ENCODE assay signal across 18 cellular contexts in the genomic region with DNA sequence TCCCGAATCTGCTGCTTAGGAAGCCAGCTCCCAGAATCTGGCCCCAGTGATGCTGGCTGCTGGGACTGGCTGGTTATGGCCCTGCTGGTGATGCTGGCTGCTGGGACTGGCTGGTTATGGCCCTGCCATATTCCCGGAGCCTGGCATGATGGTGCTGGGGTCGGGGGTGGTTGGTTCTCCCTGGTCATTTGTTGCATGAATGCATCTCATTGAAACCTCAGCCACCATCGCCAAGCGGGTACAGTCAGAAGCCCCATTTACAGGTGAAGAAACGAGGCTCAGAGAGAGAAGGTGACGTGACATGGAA. TPM values are rescaled to one million over a fixed set of nuclear protein-coding genes. Genes with fewer than 3 reads are reported as not detected.
DNase-seq lines count a peak whose midpoint lies in the region; ATAC-seq and TF ChIP-seq lines count a peak whose summit lies in the region.
"Had no signal": no experiment of that assay in that cellular context is flagged by ENCODE, and none has a peak within 500 bp of the region (broad histone marks: within the 10 kb centered on the region; RNA-seq: fewer than 3 reads in every experiment).

No MANE protein-coding gene starts in this region.

- H3K36me3 Mint-ChIP-seq in neural progenitor cell, result peaks cover 4% of the 10 kb centered on the region
- H3K36me3 Mint-ChIP-seq: CD4-positive, CD25-positive, alpha-beta regulatory T cell had no signal

- H3K4me1 ChIP-seq in HEK293 (ENCODE audit: control insufficient read depth, insufficient read depth, low read length), result no peaks in the 10 kb centered on the region; the same call in 1 of the 2 replicates
- H3K4me1 ChIP-seq in neural progenitor cell, result peaks cover 6% of the 10 kb centered on the region

- TF ChIP-seq CTCF in HEK293 (tag by site-specific recombination; IDR thresholded peaks at IDR 0.05) (no peak), neural progenitor cell (IDR thresholded peaks at IDR 0.05) (no peak)

- H3K4me1 Mint-ChIP-seq in neural progenitor cell, result peaks cover 4% of the 10 kb centered on the region

- DNase-seq in islet precursor cell (peak; percentile 52), neural progenitor cell (ENCODE audit: low spot score) (no peak)
- DNase-seq in effector CD4-positive, alpha-beta T cell, result no peak
- DNase-seq: BE2C; C1 segment of cervical spinal cord; CD4-positive, CD25-positive, alpha-beta regulatory T cell; CD8-positive, alpha-beta memory T cell; DMS 273 treated with DMSO at 0.1 percent for 48 hours; GDM1; HCEC 1CT; HFFc6 had no signal

- no peak overlapping the region for H2AFZ ChIP-seq in neural progenitor cell (replicated peaks)
- H2AFZ ChIP-seq: GM23338 had no signal

- peaks cover 2% of the 10 kb centered on the region for H3K9me3 Mint-ChIP-seq in neural progenitor cell
- H3K9me3 Mint-ChIP-seq: CD4-positive, CD25-positive, alpha-beta regulatory T cell; CD8-positive, alpha-beta memory T cell; GM23338; HFFc6 had no signal

- H3K4me3 Mint-ChIP-seq in neural progenitor cell, result no peak overlapping the region
- H3K4me3 Mint-ChIP-seq: CD4-positive, CD25-positive, alpha-beta regulatory T cell; CD8-positive, alpha-beta memory T cell; GM23338; HFFc6 had no signal

- no peak overlapping the region for H3K9ac ChIP-seq in neural progenitor cell

- H3F3A ChIP-seq in neural progenitor cell (ENCODE audit: low read depth), result peaks cover 7% of the 10 kb centered on the region

- POLR2A ChIA-PET in HEK293 (lab: Yijun Ruan, JAX), result no interaction called here

- H3K27ac ChIP-seq in HEK293 (ENCODE audit: extremely low read depth, low read depth, low read length), result no peak overlapping the region
- no peak overlapping the region for H3K27ac ChIP-seq in neural progenitor cell

- H3K36me3 ChIP-seq in HEK293 (ENCODE audit: control insufficient read depth in 2 of 2, insufficient read depth in 1 of 2, low read length in 2 of 2) (no peaks in the 10 kb centered on the region), neural progenitor cell (no peaks in the 10 kb centered on the region)
- H3K36me3 ChIP-seq: BE2C had no signal

- peaks cover 8% of the 10 kb centered on the region for H3K27me3 Mint-ChIP-seq in neural progenitor cell (ENCODE audit: insufficient read depth, low read depth)

- peaks cover 20% of the 10 kb centered on the region for H4K20me1 ChIP-seq in neural progenitor cell (ENCODE audit: low read depth)

- no peaks in the 10 kb centered on the region for H3K79me2 ChIP-seq in neural progenitor cell (ENCODE audit: low read depth)

- ATAC-seq in HG02885 (IDR thresholded peaks at IDR 0.05; ENCODE audit: poor library complexity, unreplicated experiment), result no peak
- no peak for ATAC-seq in HG02623 (IDR thresholded peaks at IDR 0.05; ENCODE audit: unreplicated experiment)

- CTCF ChIA-PET in HEK293 (lab: Yijun Ruan, JAX), result interaction anchor here (0.6 to 21.8 kb wide), 9 partner anchors 7 to 245 kb away, joined by 3 to 625 read pairs (median 3); no protein-coding TSS in a partner anchor

- H3K9me3 ChIP-seq in HEK293 (ENCODE audit: control insufficient read depth, insufficient read depth, low read depth, low read length) (no peaks in the 10 kb centered on the region), neural progenitor cell (ENCODE audit: low read depth) (no peaks in the 10 kb centered on the region)
- H3K9me3 ChIP-seq: BE2C had no signal

- H3K4me3 ChIP-seq in HEK293 (ENCODE audit: low read depth, low read length) (no peak overlapping the region), neural progenitor cell (no peak overlapping the region)
- H3K4me3 ChIP-seq: GM23338 had no signal

- peak overlapping the region; percentile 34 for H3K27ac Mint-ChIP-seq in neural progenitor cell
- H3K27ac Mint-ChIP-seq: CD4-positive, CD25-positive, alpha-beta regulatory T cell; CD8-positive, alpha-beta memory T cell; GM23338; HFFc6 had no signal

- H3K27me3 ChIP-seq in neural progenitor cell, result peaks cover 10% of the 10 kb centered on the region

- H3K4me2 ChIP-seq in neural progenitor cell, result no peak overlapping the region
- H3K4me2 ChIP-seq: GM23338 had no signal

TF ChIP-seq in HEK293, 187 proteins besides CTCF, POLR2A, EP300 and RAD21:
- TF ChIP-seq, protein P1, sequence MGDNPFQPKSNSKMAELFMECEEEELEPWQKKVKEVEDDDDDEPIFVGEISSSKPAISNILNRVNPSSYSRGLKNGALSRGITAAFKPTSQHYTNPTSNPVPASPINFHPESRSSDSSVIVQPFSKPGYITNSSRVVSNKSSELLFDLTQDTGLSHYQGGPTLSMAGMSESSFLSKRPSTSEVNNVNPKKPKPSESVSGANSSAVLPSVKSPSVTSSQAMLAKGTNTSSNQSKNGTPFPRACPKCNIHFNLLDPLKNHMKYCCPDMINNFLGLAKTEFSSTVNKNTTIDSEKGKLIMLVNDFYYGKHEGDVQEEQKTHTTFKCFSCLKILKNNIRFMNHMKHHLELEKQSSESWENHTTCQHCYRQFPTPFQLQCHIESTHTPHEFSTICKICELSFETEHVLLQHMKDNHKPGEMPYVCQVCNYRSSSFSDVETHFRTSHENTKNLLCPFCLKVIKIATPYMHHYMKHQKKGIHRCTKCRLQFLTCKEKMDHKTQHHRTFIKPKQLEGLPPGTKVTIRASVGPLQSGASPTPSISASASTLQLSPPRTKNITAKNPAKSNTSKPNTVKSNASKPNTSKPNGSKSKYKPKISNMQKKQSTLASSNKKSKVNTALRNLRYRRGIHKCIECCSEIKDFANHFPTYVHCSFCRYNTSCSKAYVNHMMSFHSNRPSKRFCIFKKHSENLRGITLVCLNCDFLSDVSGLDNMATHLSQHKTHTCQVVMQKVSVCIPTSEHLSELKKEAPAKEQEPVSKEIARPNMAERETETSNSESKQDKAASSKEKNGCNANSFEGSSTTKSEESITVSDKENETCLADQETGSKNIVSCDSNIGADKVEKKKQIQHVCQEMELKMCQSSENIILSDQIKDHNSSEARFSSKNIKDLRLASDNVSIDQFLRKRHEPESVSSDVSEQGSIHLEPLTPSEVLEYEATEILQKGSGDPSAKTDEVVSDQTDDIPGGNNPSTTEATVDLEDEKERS (tag by site-specific recombination; IDR thresholded peaks at IDR 0.05), result no peak
- TF ChIP-seq OSR2 (tag by site-specific recombination; IDR thresholded peaks at IDR 0.05) (0 out of 2 replicates have a peak, but pooled peaks have one; percentile 13), ZNF48 (tag by site-specific recombination; IDR thresholded peaks at IDR 0.05) (no peak), ZNF558 (tag by site-specific recombination; IDR thresholded peaks at IDR 0.05) (no peak), ZNF157 (tag by site-specific recombination; IDR thresholded peaks at IDR 0.05) (no peak)
- TF ChIP-seq, protein P2, sequence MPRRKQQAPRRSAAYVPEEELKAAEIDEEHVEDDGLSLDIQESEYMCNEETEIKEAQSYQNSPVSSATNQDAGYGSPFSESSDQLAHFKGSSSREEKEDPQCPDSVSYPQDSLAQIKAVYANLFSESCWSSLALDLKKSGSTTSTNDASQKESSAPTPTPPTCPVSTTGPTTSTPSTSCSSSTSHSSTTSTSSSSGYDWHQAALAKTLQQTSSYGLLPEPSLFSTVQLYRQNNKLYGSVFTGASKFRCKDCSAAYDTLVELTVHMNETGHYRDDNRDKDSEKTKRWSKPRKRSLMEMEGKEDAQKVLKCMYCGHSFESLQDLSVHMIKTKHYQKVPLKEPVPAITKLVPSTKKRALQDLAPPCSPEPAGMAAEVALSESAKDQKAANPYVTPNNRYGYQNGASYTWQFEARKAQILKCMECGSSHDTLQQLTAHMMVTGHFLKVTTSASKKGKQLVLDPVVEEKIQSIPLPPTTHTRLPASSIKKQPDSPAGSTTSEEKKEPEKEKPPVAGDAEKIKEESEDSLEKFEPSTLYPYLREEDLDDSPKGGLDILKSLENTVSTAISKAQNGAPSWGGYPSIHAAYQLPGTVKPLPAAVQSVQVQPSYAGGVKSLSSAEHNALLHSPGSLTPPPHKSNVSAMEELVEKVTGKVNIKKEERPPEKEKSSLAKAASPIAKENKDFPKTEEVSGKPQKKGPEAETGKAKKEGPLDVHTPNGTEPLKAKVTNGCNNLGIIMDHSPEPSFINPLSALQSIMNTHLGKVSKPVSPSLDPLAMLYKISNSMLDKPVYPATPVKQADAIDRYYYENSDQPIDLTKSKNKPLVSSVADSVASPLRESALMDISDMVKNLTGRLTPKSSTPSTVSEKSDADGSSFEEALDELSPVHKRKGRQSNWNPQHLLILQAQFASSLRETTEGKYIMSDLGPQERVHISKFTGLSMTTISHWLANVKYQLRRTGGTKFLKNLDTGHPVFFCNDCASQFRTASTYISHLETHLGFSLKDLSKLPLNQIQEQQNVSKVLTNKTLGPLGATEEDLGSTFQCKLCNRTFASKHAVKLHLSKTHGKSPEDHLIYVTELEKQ (tag by site-specific recombination; IDR thresholded peaks at IDR 0.05; ENCODE audit: borderline replicate concordance), result no peak

RNA-seq across cellular contexts. Expression of a gene that starts 2.1 kb away (rescaled TPM):
- not detected in 2 replicates for total RNA-seq in neural progenitor cell (ENCODE audit: low replicate concordance)
- total RNA-seq: A172; CD4-positive, CD25-positive, alpha-beta regulatory T cell; CD8-positive, alpha-beta memory T cell; Daoy; GM23338; HFFc6; HT-29 had no signal

RNA-seq across cellular contexts. Expression of a gene that starts 20.0 kb away (rescaled TPM):
- 0.15 and 0.21 TPM in 2 replicates for total RNA-seq in neural progenitor cell (ENCODE audit: low replicate concordance)
- total RNA-seq: A172; CD4-positive, CD25-positive, alpha-beta regulatory T cell; CD8-positive, alpha-beta memory T cell; Daoy; HFFc6 had no signal

RNA-seq across cellular contexts. Expression of a gene that starts 25.5 kb away (rescaled TPM):
- 5.7 and 11.6 TPM in 2 replicates for total RNA-seq in neural progenitor cell (ENCODE audit: low replicate concordance)

RNA-seq across cellular contexts. Expression of a gene that starts 47.1 kb away (rescaled TPM):
- 3.9 and 6.7 TPM in 2 replicates for total RNA-seq in neural progenitor cell (ENCODE audit: low replicate concordance)
- total RNA-seq: CD4-positive, CD25-positive, alpha-beta regulatory T cell; CD8-positive, alpha-beta memory T cell; Daoy; HT-29 had no signal
